10 cellular contexts compared by ENCODE assay signal in genomic region chr1:109959974-109960744, GRCh38. TPM values are rescaled to one million over a fixed set of nuclear protein-coding genes. Genes with fewer than 3 reads are reported as not detected.
DNase-seq lines count a peak whose midpoint lies in the region; ATAC-seq lines count a peak whose summit lies in the region.
"Had no signal": no experiment of that assay in that cellular context is flagged by ENCODE, and none has a peak within 500 bp of the region (broad histone marks: within the 10 kb centered on the region; RNA-seq: fewer than 3 reads in every experiment).

No MANE protein-coding gene starts in this region.

- H3K27ac Mint-ChIP-seq in activated T-helper 1 cell treated with anti-CD3 and anti-CD28 coated beads, Interleukin-12 subunit alpha, Interleukin-12 subunit beta, Interleukin-2, Interleukin-4 antibody, amounts not matched to agents 30 ng/mL and 10 ng/mL and 1 ng/mL, durations not matched to agents 14 hours and 24 hours and 36 hours = peak overlapping the region; percentile 27
- H3K27ac Mint-ChIP-seq: T-helper 1 cell treated with Interleukin-12 subunit alpha and Interleukin-12 subunit beta and Interleukin-4 antibody, amounts not matched to agents 30 μg/mL and 1 μg/mL, for 36 hours had no signal

- peaks cover 2% of the 10 kb centered on the region for H3K9me3 Mint-ChIP-seq in activated T-helper 1 cell treated with anti-CD3 and anti-CD28 coated beads, Interleukin-12 subunit alpha, Interleukin-12 subunit beta, Interleukin-2, Interleukin-4 antibody, amounts not matched to agents 30 ng/mL and 10 ng/mL and 1 ng/mL, durations not matched to agents 14 hours and 24 hours and 36 hours

- peak; percentile 74 for DNase-seq in AG08396 (ENCODE audit: low spot score)
- DNase-seq in LoVo (ENCODE audit: low spot score) = peak; percentile 35
- DNase-seq in activated T-helper 1 cell treated with anti-CD3 and anti-CD28 coated beads, Interleukin-12 subunit alpha, Interleukin-12 subunit beta, Interleukin-2, Interleukin-4 antibody, amounts not matched to agents 30 ng/mL and 10 ng/mL and 1 ng/mL, durations not matched to agents 14 hours and 24 hours and 36 hours (ENCODE audit: low spot score) = no peak
- peak; percentile 87 for DNase-seq in left kidney (ENCODE audit: low read depth, low spot score)
- no peak for DNase-seq in NCI-H446 treated with DMSO at 0.1 percent for 48 hours (lab: John Stamatoyannopoulos, UW)
- no peak for DNase-seq in NCI-H1694 (lab: John Stamatoyannopoulos, UW)
- no peak for DNase-seq in HUDEP-2 (lab: John Stamatoyannopoulos, UW; ENCODE audit: unreplicated experiment in 76 of 76)
- DNase-seq: psoas muscle had no signal

- intact Hi-C loops in activated T-helper 1 cell treated with anti-CD3 and anti-CD28 coated beads, Interleukin-12 subunit alpha, Interleukin-12 subunit beta, Interleukin-2, Interleukin-4 antibody, amounts not matched to agents 30 ng/mL and 10 ng/mL and 1 ng/mL, durations not matched to agents 14 hours and 24 hours and 36 hours (cut with micrococcal nuclease) = no loop called here

- no peak overlapping the region for H3K4me3 Mint-ChIP-seq in activated T-helper 1 cell treated with anti-CD3 and anti-CD28 coated beads, Interleukin-12 subunit alpha, Interleukin-12 subunit beta, Interleukin-2, Interleukin-4 antibody, amounts not matched to agents 30 ng/mL and 10 ng/mL and 1 ng/mL, durations not matched to agents 14 hours and 24 hours and 36 hours
- H3K4me3 Mint-ChIP-seq: T-helper 1 cell treated with Interleukin-12 subunit alpha and Interleukin-12 subunit beta and Interleukin-4 antibody, amounts not matched to agents 30 μg/mL and 1 μg/mL, for 36 hours had no signal

- H3K36me3 Mint-ChIP-seq in activated T-helper 1 cell treated with anti-CD3 and anti-CD28 coated beads, Interleukin-12 subunit alpha, Interleukin-12 subunit beta, Interleukin-2, Interleukin-4 antibody, amounts not matched to agents 30 ng/mL and 10 ng/mL and 1 ng/mL, durations not matched to agents 14 hours and 24 hours and 36 hours (ENCODE audit: low read depth) = no peaks in the 10 kb centered on the region

- H3K4me1 Mint-ChIP-seq in activated T-helper 1 cell treated with anti-CD3 and anti-CD28 coated beads, Interleukin-12 subunit alpha, Interleukin-12 subunit beta, Interleukin-2, Interleukin-4 antibody, amounts not matched to agents 30 ng/mL and 10 ng/mL and 1 ng/mL, durations not matched to agents 14 hours and 24 hours and 36 hours (ENCODE audit: low read depth) = no peaks in the 10 kb centered on the region

- H3K27me3 Mint-ChIP-seq in activated T-helper 1 cell treated with anti-CD3 and anti-CD28 coated beads, Interleukin-12 subunit alpha, Interleukin-12 subunit beta, Interleukin-2, Interleukin-4 antibody, amounts not matched to agents 30 ng/mL and 10 ng/mL and 1 ng/mL, durations not matched to agents 14 hours and 24 hours and 36 hours (ENCODE audit: insufficient read depth) = peaks cover 33% of the 10 kb centered on the region

- no peak for ATAC-seq in HG02588 (IDR thresholded peaks at IDR 0.05; ENCODE audit: unreplicated experiment)

RNA-seq across cellular contexts. Expression of gene AHCYL1, which starts 24.4 kb away (rescaled TPM):
- total RNA-seq in activated T-helper 1 cell treated with anti-CD3 and anti-CD28 coated beads, Interleukin-12 subunit alpha, Interleukin-12 subunit beta, Interleukin-2, Interleukin-4 antibody, amounts not matched to agents 30 ng/mL and 10 ng/mL and 1 ng/mL, durations not matched to agents 14 hours and 24 hours and 36 hours = 63.8 and 64.1 TPM in 2 replicates

RNA-seq across cellular contexts. Expression of gene CSF1, which starts 49.5 kb away (rescaled TPM):
- total RNA-seq in activated T-helper 1 cell treated with anti-CD3 and anti-CD28 coated beads, Interleukin-12 subunit alpha, Interleukin-12 subunit beta, Interleukin-2, Interleukin-4 antibody, amounts not matched to agents 30 ng/mL and 10 ng/mL and 1 ng/mL, durations not matched to agents 14 hours and 24 hours and 36 hours = 269 and 275 TPM in 2 replicates

Comparison
In these comparisons a context has a peak if more than half of its experiments do, and no peak if none do; other contexts are left out.
1. DNase-seq: peak in AG08396 (single experiment), LoVo (single experiment) and left kidney (single experiment); none in activated T-helper 1 cell treated with anti-CD3 and anti-CD28 coated beads, Interleukin-12 subunit alpha, Interleukin-12 subunit beta, Interleukin-2, Interleukin-4 antibody, amounts not matched to agents 30 ng/mL and 10 ng/mL and 1 ng/mL, durations not matched to agents 14 hours and 24 hours and 36 hours (single experiment), NCI-H446 treated with DMSO at 0.1 percent for 48 hours (single experiment), NCI-H1694 (single experiment) and HUDEP-2 (0 of 76).